Comparison of ENCODE assay signal across 18 cellular contexts in genomic region chr2:72984172-72984671, GRCh38.
A peak's percentile ranks its signal among the peaks of the same experiment; 100 is the strongest.
DNase-seq lines count a peak whose midpoint lies in the region; ATAC-seq and TF ChIP-seq lines count a peak whose summit lies in the region.
"Had no signal": no experiment of that assay in that cellular context is flagged by ENCODE, and none has a peak within 500 bp of the region (broad histone marks: within the 10 kb centered on the region; RNA-seq: fewer than 3 reads in every experiment).

No MANE protein-coding gene starts in this region.

- no peaks in the 10 kb centered on the region for H3K27me3 ChIP-seq in ovary
- no peaks in the 10 kb centered on the region for H3K27me3 ChIP-seq in WERI-Rb-1 (ENCODE audit: insufficient read depth, low read depth, severe bottlenecking)
- H3K27me3 ChIP-seq: MG63 had no signal

- WGBS in ovary, 3 donors, result 30 to 37% (median 36%) methylated on average over 7 of the region's 7 CpGs

- H3K4me1 Mint-ChIP-seq in central memory CD8-positive, alpha-beta T cell, result no peaks in the 10 kb centered on the region
- peaks cover 4% of the 10 kb centered on the region for H3K4me1 Mint-ChIP-seq in activated CD8-positive, alpha-beta memory T cell treated with anti-CD3 and anti-CD28 coated beads, Interleukin-2, amount 10 ng/mL, durations not matched to agents 7 days and 5 days

- TF ChIP-seq CTCF in ovary (IDR thresholded peaks at IDR 0.05), result no peak
- no peak for TF ChIP-seq CTCF in WERI-Rb-1 (IDR thresholded peaks at IDR 0.05; ENCODE audit: low read depth, low read length)

- no peaks in the 10 kb centered on the region for H3K36me3 ChIP-seq in ovary
- peaks cover 3% of the 10 kb centered on the region; the same call in 1 of the 2 replicates for H3K36me3 ChIP-seq in WERI-Rb-1
- H3K36me3 ChIP-seq: MG63 had no signal

- no peaks in the 10 kb centered on the region for H3K9me3 Mint-ChIP-seq in central memory CD8-positive, alpha-beta T cell
- H3K9me3 Mint-ChIP-seq in activated CD8-positive, alpha-beta memory T cell treated with anti-CD3 and anti-CD28 coated beads, Interleukin-2, amount 10 ng/mL, durations not matched to agents 7 days and 5 days (ENCODE audit: low read depth), result no peaks in the 10 kb centered on the region
- H3K9me3 Mint-ChIP-seq: activated naive CD4-positive, alpha-beta T cell treated with anti-CD3 and anti-CD28 coated beads, Interleukin-2, amount 50 U/mL, for 72 hours; CD14-positive monocyte had no signal

- no peak for ATAC-seq in central memory CD8-positive, alpha-beta T cell (replicated peaks; ENCODE audit: extremely low read depth, poor library complexity, severe bottlenecking)
- no peak for ATAC-seq in activated CD8-positive, alpha-beta memory T cell treated with anti-CD3 and anti-CD28 coated beads, Interleukin-2, amount 10 ng/mL, durations not matched to agents 7 days and 5 days
- ATAC-seq: activated naive CD4-positive, alpha-beta T cell treated with anti-CD3 and anti-CD28 coated beads, Interleukin-2, amount 50 U/mL, for 72 hours had no signal

- peaks cover 4% of the 10 kb centered on the region for H3K36me3 Mint-ChIP-seq in central memory CD8-positive, alpha-beta T cell (ENCODE audit: insufficient read depth)
- H3K36me3 Mint-ChIP-seq in activated CD8-positive, alpha-beta memory T cell treated with anti-CD3 and anti-CD28 coated beads, Interleukin-2, amount 10 ng/mL, durations not matched to agents 7 days and 5 days, result no peaks in the 10 kb centered on the region
- H3K36me3 Mint-ChIP-seq: activated naive CD4-positive, alpha-beta T cell treated with anti-CD3 and anti-CD28 coated beads, Interleukin-2, amount 50 U/mL, for 72 hours had no signal

- H3K4me3 Mint-ChIP-seq in central memory CD8-positive, alpha-beta T cell, result no peak overlapping the region
- H3K4me3 Mint-ChIP-seq in activated CD8-positive, alpha-beta memory T cell treated with anti-CD3 and anti-CD28 coated beads, Interleukin-2, amount 10 ng/mL, durations not matched to agents 7 days and 5 days, result no peak overlapping the region
- H3K4me3 Mint-ChIP-seq: CD14-positive monocyte had no signal

- DNase-seq in NCI-H226 (peak; percentile 5), islet precursor cell (peak; percentile 75), ovary (peak in 4 of 5 donors; percentile 36 to 59 (median 40)), WERI-Rb-1 (no peak), DMS 273 treated with DMSO at 0.1 percent for 48 hours (lab: John Stamatoyannopoulos, UW) (no peak), pons (ENCODE audit: low spot score) (no peak)
- no peak for DNase-seq in central memory CD8-positive, alpha-beta T cell (ENCODE audit: low spot score in 2 of 2)
- no peak for DNase-seq in activated CD8-positive, alpha-beta memory T cell treated with anti-CD3 and anti-CD28 coated beads, Interleukin-2, amount 10 ng/mL, durations not matched to agents 7 days and 5 days
- DNase-seq: activated CD4-positive, alpha-beta T cell treated with anti-CD3 and anti-CD28 coated beads, Interleukin-2, amount 50 U/mL, for 48 hours; activated T-cell treated with anti-CD3 and anti-CD28 coated beads, Interleukin-2, amount 50 U/mL, for 1 hour; dermis blood vessel endothelial cell; mesendoderm; MG63; NCI-H1694 treated with DMSO at 0.1 percent for 48 hours; NCI-H446; stimulated activated naive CD4-positive, alpha-beta T cell treated with Interleukin-2 at 50 U/mL for 16 hours had no signal

- H3K27ac Mint-ChIP-seq in central memory CD8-positive, alpha-beta T cell (ENCODE audit: low read depth), result peak overlapping the region; percentile 20
- H3K27ac Mint-ChIP-seq in activated CD8-positive, alpha-beta memory T cell treated with anti-CD3 and anti-CD28 coated beads, Interleukin-2, amount 10 ng/mL, durations not matched to agents 7 days and 5 days, result no peak overlapping the region

- H3K27ac ChIP-seq in ovary, result no peak overlapping the region
- no peak overlapping the region for H3K27ac ChIP-seq in WERI-Rb-1

- CTCF ChIA-PET in activated CD8-positive, alpha-beta memory T cell treated with anti-CD3 and anti-CD28 coated beads, Interleukin-2, amount 10 ng/mL, durations not matched to agents 7 days and 5 days (lab: Charles Lee), result interaction anchor here (1.1 to 16.1 kb wide), 4 partner anchors 9 to 93 kb away, joined by 3 to 306 read pairs (median 3); partner anchors contain the start of gene SPR

- peaks cover 8% of the 10 kb centered on the region for H3K4me1 ChIP-seq in ovary (ENCODE audit: insufficient read depth)

- intact Hi-C loops in ovary (cut with DNase I), result no loop called here

- no peaks in the 10 kb centered on the region for H3K27me3 Mint-ChIP-seq in central memory CD8-positive, alpha-beta T cell
- H3K27me3 Mint-ChIP-seq in activated CD8-positive, alpha-beta memory T cell treated with anti-CD3 and anti-CD28 coated beads, Interleukin-2, amount 10 ng/mL, durations not matched to agents 7 days and 5 days, result no peaks in the 10 kb centered on the region

- TF ChIP-seq POLR2A in ovary (IDR thresholded peaks at IDR 0.05), result no peak

- H3K9me3 ChIP-seq in ovary, result no peaks in the 10 kb centered on the region
- no peaks in the 10 kb centered on the region for H3K9me3 ChIP-seq in WERI-Rb-1 (ENCODE audit: severe bottlenecking)
- H3K9me3 ChIP-seq: MG63 had no signal

- H3K4me3 ChIP-seq in ovary (no peak overlapping the region), WERI-Rb-1 (ENCODE audit: low read depth, low read length) (no peak overlapping the region)
- H3K4me3 ChIP-seq: MG63 had no signal

- TF ChIP-seq EP300 in ovary (IDR thresholded peaks at IDR 0.05), result no peak

Comparison
In these comparisons a context has a peak if more than half of its experiments do, and no peak if none do; other contexts are left out.
1. DNase-seq: peak in NCI-H226 (single experiment), islet precursor cell (single experiment) and ovary (4 of 5); none in central memory CD8-positive, alpha-beta T cell (0 of 2), WERI-Rb-1 (single experiment), DMS 273 treated with DMSO at 0.1 percent for 48 hours (single experiment), activated CD8-positive, alpha-beta memory T cell treated with anti-CD3 and anti-CD28 coated beads, Interleukin-2, amount 10 ng/mL, durations not matched to agents 7 days and 5 days (single experiment) and pons (single experiment).